ENCODE assay signal across 22 cellular contexts in genomic region chr1:36027766-36028165, GRCh38. TPM values are rescaled to one million over a fixed set of nuclear protein-coding genes. Genes with fewer than 3 reads are reported as not detected.
"Had no signal": no experiment of that assay in that cellular context is flagged by ENCODE, and none has a peak within 500 bp of the region (broad histone marks: within the 10 kb centered on the region; RNA-seq: fewer than 3 reads in every experiment).

No MANE protein-coding gene starts in this region.

- H3K27me3 ChIP-seq: MG63, Peyer's patch, SJCRH30 had no signal

- DNase-seq: KBM-7, MG63, NCI-H1092 treated with DMSO at 0.1 percent for 48 hours, NCI-H146, NCI-H1694 treated with DMSO at 0.1 percent for 48 hours, NCI-H1930, NCI-H2081, NCI-H2107, NCI-H2227 treated with DMSO at 0.1 percent for 48 hours, NCI-H524 treated with DMSO at 0.1 percent for 48 hours, NCI-H69, NCI-H774, Peyer's patch, SHP77 treated with DMSO at 0.1 percent for 48 hours, SJCRH30, T-helper 1 cell had no signal

- ATAC-seq: Right ventricle myocardium inferior, SK-N-SH treated with all-trans-retinoic acid at 6 μM for 48 hours had no signal

- H3K9me3 ChIP-seq: MG63, Peyer's patch had no signal

- H3K4me3 ChIP-seq: MG63, Peyer's patch, SJCRH30 had no signal

- H3K27ac ChIP-seq: Peyer's patch, SJCRH30 had no signal

- H3K4me1 ChIP-seq: Peyer's patch, SJCRH30 had no signal

RNA-seq across cellular contexts. Expression of gene TEKT2, which starts 56.1 kb away (rescaled TPM):
- total RNA-seq: HT-29, LHCN-M2, NCI-H460, Peyer's patch, Right ventricle myocardium inferior, RPMI7951, SJCRH30 had no signal
